Comparison of ENCODE assay signal across 8 cellular contexts in the genomic region with DNA sequence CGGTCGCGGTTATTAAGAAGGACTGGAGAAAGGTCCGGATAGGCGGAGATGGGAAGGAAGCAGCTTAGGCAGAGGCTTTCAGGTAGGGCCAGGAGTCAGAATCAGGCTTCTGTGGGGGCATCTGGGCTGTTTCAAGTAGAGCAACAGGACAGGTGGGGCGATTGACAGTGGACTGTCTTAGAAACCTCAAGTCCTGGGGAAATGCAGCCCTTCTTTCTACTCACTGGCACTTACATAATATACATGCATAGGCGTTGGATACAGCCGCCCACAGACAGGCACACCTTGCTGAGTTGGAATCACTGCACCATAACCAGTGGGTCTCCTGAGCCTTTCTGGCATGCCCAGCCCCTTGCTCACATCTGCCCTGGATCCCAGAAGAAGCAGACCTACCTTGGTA. TPM values are rescaled to one million over a fixed set of nuclear protein-coding genes. Genes with fewer than 3 reads are reported as not detected.
DNase-seq lines count a peak whose midpoint lies in the region; ATAC-seq, FAIRE-seq and TF ChIP-seq lines count a peak whose summit lies in the region.

No MANE protein-coding gene starts in this region.

- H3K36me3 Mint-ChIP-seq in activated B cell treated with CpG ODN at 0.5 μM for 24 hours (ENCODE audit: low read depth) = peaks cover 46% of the 10 kb centered on the region

- peak overlapping the region; percentile 97 for H3K4me3 Mint-ChIP-seq in activated B cell treated with CpG ODN at 0.5 μM for 24 hours

- H3K79me2 ChIP-seq in hepatocyte = peaks cover 52% of the 10 kb centered on the region

- ATAC-seq in activated B cell treated with CpG ODN at 0.5 μM for 24 hours (ENCODE audit: low read depth) = no peak

- H3K36me3 ChIP-seq in HEK293 (ENCODE audit: control insufficient read depth in 2 of 2, insufficient read depth in 1 of 2, low read length in 2 of 2) (peaks cover 0 to 11% of the 10 kb centered on the region in 2 experiments; a peak in 1 of 3 replicates), hepatocyte (replicated peaks; ENCODE audit: insufficient read depth, low read depth) (no peaks in the 10 kb centered on the region), spleen (peaks cover 0 to 44% (median 34%) of the 10 kb centered on the region in 6 donors)

- peak overlapping the region; percentile 98 for H2AFZ ChIP-seq in hepatocyte

- H3K9me2 ChIP-seq in hepatocyte (replicated peaks; ENCODE audit: insufficient read depth) = no peaks in the 10 kb centered on the region

- POLR2A ChIA-PET in HEK293 (lab: Yijun Ruan, JAX) = interaction anchor here (0.6 to 3.5 kb wide), 2 partner anchors 19 to 25 kb away, joined by 3 to 48 read pairs; partner anchors contain the start of gene OXSR1
- POLR2A ChIA-PET in activated B cell treated with CpG ODN at 0.5 μM for 24 hours (lab: Charles Lee) = interaction anchor here (0.6 to 8.4 kb wide), 8 partner anchors 9 to 145 kb away, joined by 3 to 217 read pairs (median 4); partner anchors contain the start of gene OXSR1

- H3K27me3 ChIP-seq in hepatocyte = no peaks in the 10 kb centered on the region
- no peaks in the 10 kb centered on the region for H3K27me3 ChIP-seq in spleen (replicated peaks in 1 of 7)

- no peaks in the 10 kb centered on the region for H3K9me3 Mint-ChIP-seq in activated B cell treated with CpG ODN at 0.5 μM for 24 hours

- H3K27ac Mint-ChIP-seq in activated B cell treated with CpG ODN at 0.5 μM for 24 hours = peak overlapping the region; percentile 99

- peaks cover 73% of the 10 kb centered on the region for H3K4me1 Mint-ChIP-seq in activated B cell treated with CpG ODN at 0.5 μM for 24 hours

- H3K9me3 ChIP-seq in HEK293 (ENCODE audit: control insufficient read depth, insufficient read depth, low read depth, low read length) = no peaks in the 10 kb centered on the region
- no peaks in the 10 kb centered on the region for H3K9me3 ChIP-seq in hepatocyte (ENCODE audit: low read depth)
- H3K9me3 ChIP-seq in spleen = no peaks in the 10 kb centered on the region

- no peak for FAIRE-seq in HTR-8/SVneo (lab: Jason Lieb, UNC)

- peak overlapping the region; percentile 79 for H3K4me2 ChIP-seq in hepatocyte

- no peaks in the 10 kb centered on the region for H3K4me1 ChIP-seq in HEK293 (ENCODE audit: control insufficient read depth, insufficient read depth, low read length)
- peaks cover 28% of the 10 kb centered on the region for H3K4me1 ChIP-seq in hepatocyte (ENCODE audit: insufficient read depth)
- H3K4me1 ChIP-seq in spleen = peaks cover 30 to 85% (median 52%) of the 10 kb centered on the region in 6 donors

- intact Hi-C loops in activated B cell treated with CpG ODN at 0.5 μM for 24 hours (cut with micrococcal nuclease) = loop anchor here (1.0 to 5.0 kb wide), 4 partner anchors 10 to 1012 kb away; partner anchors contain the start of gene XYLB
- intact Hi-C loops in spleen (cut with DNase I; ENCODE audit: low total_unique reads) = no loop called here

- DNase-seq in activated B cell treated with CpG ODN at 0.5 μM for 24 hours (no peak), hepatocyte (ENCODE audit: low spot score) (no peak), spleen (no peak), amniotic stem cell (lab: John Stamatoyannopoulos, UW) (no peak), HTR-8/SVneo (ENCODE audit: insufficient read length, low spot score) (no peak), MV-4-11 (lab: John Stamatoyannopoulos, UW) (no peak), globus pallidus (ENCODE audit: low spot score) (no peak)

- H4K20me1 ChIP-seq in hepatocyte (ENCODE audit: insufficient read depth, poor library complexity, severe bottlenecking) = peaks cover 4% of the 10 kb centered on the region

- no peak for TF ChIP-seq POLR2A in spleen (IDR thresholded peaks at IDR 0.05)

- H3K4me3 ChIP-seq in HEK293 (ENCODE audit: low read depth, low read length) = peak overlapping the region; percentile 60
- H3K4me3 ChIP-seq in hepatocyte = peak overlapping the region; percentile 89
- peak overlapping the region; percentile 82 to 99 (median 96) for H3K4me3 ChIP-seq in spleen

- H3K27ac ChIP-seq in HEK293 (ENCODE audit: extremely low read depth, low read depth, low read length) (no peak overlapping the region; the same call in 1 of the 2 replicates), hepatocyte (peak overlapping the region; percentile 96), spleen (peak overlapping the region; percentile 92 to 97 (median 96))

- CTCF ChIA-PET in HEK293 (lab: Yijun Ruan, JAX) = interaction anchor here (1.4 kb wide), 1 partner anchor 207 kb away, joined by 6 read pairs; the partner anchor contains the start of gene XYLB
- CTCF ChIA-PET in activated B cell treated with CpG ODN at 0.5 μM for 24 hours (lab: Charles Lee) = interaction anchor here (1.4 to 1.7 kb wide), 2 partner anchors 25 to 28 kb away, joined by 5 to 6 read pairs; no protein-coding TSS in a partner anchor

- 14% methylated on average over 8 of the region's 8 CpGs for WGBS in hepatocyte (ENCODE audit: low lambda C conversion rate, missing lambda C conversion rate)
- WGBS in spleen, 5 donors = 0 to 8% (median 2%) methylated on average over 8 of the region's 8 CpGs

- TF ChIP-seq CTCF in HEK293 (tag by site-specific recombination; IDR thresholded peaks at IDR 0.05) = no peak
- TF ChIP-seq CTCF in activated B cell treated with CpG ODN at 0.5 μM for 24 hours (IDR thresholded peaks at IDR 0.05) = no peak
- no peak for TF ChIP-seq CTCF in hepatocyte (IDR thresholded peaks at IDR 0.05; ENCODE audit: poor library complexity)
- no peak for TF ChIP-seq CTCF in spleen (IDR thresholded peaks at IDR 0.05 in 8 of 11, conservative IDR thresholded peaks at IDR 0.05 in 3 of 11)

- H3K27me3 Mint-ChIP-seq in activated B cell treated with CpG ODN at 0.5 μM for 24 hours = no peaks in the 10 kb centered on the region

TF ChIP-seq in HEK293, 187 proteins besides CTCF, POLR2A, EP300 and RAD21:
- TF ChIP-seq ZBTB8A (tag by site-specific recombination; IDR thresholded peaks at IDR 0.05) (no peak), ZFHX2 (tag by site-specific recombination; conservative IDR thresholded peaks at IDR 0.05) (no peak), ZNF510 (tag by site-specific recombination; IDR thresholded peaks at IDR 0.05; ENCODE audit: insufficient replicate concordance) (no peak), ZNF561 (tag by site-specific recombination; IDR thresholded peaks at IDR 0.05; ENCODE audit: borderline replicate concordance) (no peak), ZNF266 (tag by site-specific recombination; IDR thresholded peaks at IDR 0.05; ENCODE audit: low read depth) (no peak), ZNF132 (tag by site-specific recombination; IDR thresholded peaks at IDR 0.05; ENCODE audit: borderline replicate concordance) (no peak), AEBP2 (tag by site-specific recombination; IDR thresholded peaks at IDR 0.05; ENCODE audit: borderline replicate concordance) (no peak), ZNF596 (tag by site-specific recombination; IDR thresholded peaks at IDR 0.05) (no peak)
- TF ChIP-seq, protein P1, sequence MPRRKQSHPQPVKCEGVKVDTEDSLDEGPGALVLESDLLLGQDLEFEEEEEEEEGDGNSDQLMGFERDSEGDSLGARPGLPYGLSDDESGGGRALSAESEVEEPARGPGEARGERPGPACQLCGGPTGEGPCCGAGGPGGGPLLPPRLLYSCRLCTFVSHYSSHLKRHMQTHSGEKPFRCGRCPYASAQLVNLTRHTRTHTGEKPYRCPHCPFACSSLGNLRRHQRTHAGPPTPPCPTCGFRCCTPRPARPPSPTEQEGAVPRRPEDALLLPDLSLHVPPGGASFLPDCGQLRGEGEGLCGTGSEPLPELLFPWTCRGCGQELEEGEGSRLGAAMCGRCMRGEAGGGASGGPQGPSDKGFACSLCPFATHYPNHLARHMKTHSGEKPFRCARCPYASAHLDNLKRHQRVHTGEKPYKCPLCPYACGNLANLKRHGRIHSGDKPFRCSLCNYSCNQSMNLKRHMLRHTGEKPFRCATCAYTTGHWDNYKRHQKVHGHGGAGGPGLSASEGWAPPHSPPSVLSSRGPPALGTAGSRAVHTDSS (tag by site-specific recombination; IDR thresholded peaks at IDR 0.05) = no peak
- TF ChIP-seq, protein P2, sequence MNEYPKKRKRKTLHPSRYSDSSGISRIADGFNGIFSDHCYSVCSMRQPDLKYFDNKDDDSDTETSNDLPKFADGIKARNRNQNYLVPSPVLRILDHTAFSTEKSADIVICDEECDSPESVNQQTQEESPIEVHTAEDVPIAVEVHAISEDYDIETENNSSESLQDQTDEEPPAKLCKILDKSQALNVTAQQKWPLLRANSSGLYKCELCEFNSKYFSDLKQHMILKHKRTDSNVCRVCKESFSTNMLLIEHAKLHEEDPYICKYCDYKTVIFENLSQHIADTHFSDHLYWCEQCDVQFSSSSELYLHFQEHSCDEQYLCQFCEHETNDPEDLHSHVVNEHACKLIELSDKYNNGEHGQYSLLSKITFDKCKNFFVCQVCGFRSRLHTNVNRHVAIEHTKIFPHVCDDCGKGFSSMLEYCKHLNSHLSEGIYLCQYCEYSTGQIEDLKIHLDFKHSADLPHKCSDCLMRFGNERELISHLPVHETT (tag by site-specific recombination; IDR thresholded peaks at IDR 0.05) = no peak

RNA-seq across cellular contexts. Expression of gene MYD88, which starts 0.7 kb away (rescaled TPM):
- total RNA-seq in activated B cell treated with CpG ODN at 0.5 μM for 24 hours (60.1 and 62.7 TPM in 2 replicates), hepatocyte (12.7 and 14.3 TPM in 2 replicates), spleen (100 to 1,000 TPM in 2 of 7 donors, 10 to 100 TPM in 5; 69.8 to 146 (median 90.9) TPM)
- polyA plus RNA-seq in hepatocyte (44.7 and 51.4 TPM in 2 replicates), spleen (10 to 100 TPM; 38.8 to 53.3 (median 41.1) TPM)

RNA-seq across cellular contexts. Expression of gene ACAA1, which starts 2.3 kb away (rescaled TPM):
- total RNA-seq in activated B cell treated with CpG ODN at 0.5 μM for 24 hours (78.1 and 79.6 TPM in 2 replicates), hepatocyte (141 and 152 TPM in 2 replicates), spleen (100 to 1,000 TPM in 2 of 7 donors, 10 to 100 TPM in 5; 77.5 to 120 (median 88.0) TPM)
- polyA plus RNA-seq in hepatocyte (213 and 250 TPM in 2 replicates), spleen (10 to 100 TPM; 68.4 to 79.3 (median 73.9) TPM)

RNA-seq across cellular contexts. Expression of gene OXSR1, which starts 26.1 kb away (rescaled TPM):
- total RNA-seq in activated B cell treated with CpG ODN at 0.5 μM for 24 hours (34.8 and 40.2 TPM in 2 replicates), hepatocyte (30.7 TPM in 2 replicates), spleen (10 to 100 TPM; 28.6 to 45.0 (median 33.4) TPM)
- polyA plus RNA-seq in hepatocyte (11.7 and 15.7 TPM in 2 replicates), spleen (10 to 100 TPM in 1 of 3 donors, 1 to 10 TPM in 2; 9.3 to 12.4 (median 9.7) TPM)
